Comparison of ENCODE assay signal across 13 cellular contexts in genomic region chr16:53775106-53775820, GRCh38.
DNase-seq lines count a peak whose midpoint lies in the region; ATAC-seq, FAIRE-seq and TF ChIP-seq lines count a peak whose summit lies in the region.
"Had no signal": no experiment of that assay in that cellular context is flagged by ENCODE, and none has a peak within 500 bp of the region (broad histone marks: within the 10 kb centered on the region; RNA-seq: fewer than 3 reads in every experiment).

No MANE protein-coding gene starts in this region.

- no peaks in the 10 kb centered on the region for H3K27me3 ChIP-seq in PC-9 (ENCODE audit: insufficient read depth, low read depth)
- no peaks in the 10 kb centered on the region for H3K27me3 ChIP-seq in naive thymus-derived CD4-positive, alpha-beta T cell (ENCODE audit: control insufficient read depth in 2 of 2, insufficient read depth in 2 of 2, low read length in 2 of 2)

- no peaks in the 10 kb centered on the region for H3K9me3 ChIP-seq in PC-9 (ENCODE audit: insufficient read depth, low read depth)
- H3K9me3 ChIP-seq in naive thymus-derived CD4-positive, alpha-beta T cell (ENCODE audit: control insufficient read depth in 2 of 3, low read length in 3 of 3) = no peaks in the 10 kb centered on the region

- intact Hi-C loops in PC-9 (cut with micrococcal nuclease; ENCODE audit: unreplicated experiment) = loop anchor here (2.0 to 10.0 kb wide), 2 partner anchors 252 to 1480 kb away; no protein-coding TSS in a partner anchor
- intact Hi-C loops in naive thymus-derived CD4-positive, alpha-beta T cell (cut with micrococcal nuclease) = loop anchor here in 1 of 2 donors (10.0 kb wide), 2 partner anchors 110 to 1150 kb away; no protein-coding TSS in a partner anchor

- no peaks in the 10 kb centered on the region for H3K9me3 Mint-ChIP-seq in progenitor cell of endocrine pancreas (ENCODE audit: low read depth)
- H3K9me3 Mint-ChIP-seq in naive thymus-derived CD4-positive, alpha-beta T cell = no peaks in the 10 kb centered on the region
- H3K9me3 Mint-ChIP-seq: activated naive CD8-positive, alpha-beta T cell treated with anti-CD3 and anti-CD28 coated beads for 36 hours; CD4-positive, alpha-beta memory T cell; stimulated activated naive CD8-positive, alpha-beta T cell treated with anti-CD3 and anti-CD28 coated beads, Interleukin-15, amount 100 ng/mL, for 72 hours had no signal

- no peaks in the 10 kb centered on the region for H3K27me3 Mint-ChIP-seq in progenitor cell of endocrine pancreas
- no peaks in the 10 kb centered on the region for H3K27me3 Mint-ChIP-seq in naive thymus-derived CD4-positive, alpha-beta T cell
- H3K27me3 Mint-ChIP-seq: activated naive CD8-positive, alpha-beta T cell treated with anti-CD3 and anti-CD28 coated beads for 36 hours; CD4-positive, alpha-beta memory T cell; stimulated activated naive CD8-positive, alpha-beta T cell treated with anti-CD3 and anti-CD28 coated beads, Interleukin-15, amount 100 ng/mL, for 72 hours had no signal

- H3K4me3 Mint-ChIP-seq in progenitor cell of endocrine pancreas (ENCODE audit: low read depth) = no peak overlapping the region
- H3K4me3 Mint-ChIP-seq in naive thymus-derived CD4-positive, alpha-beta T cell = peak overlapping the region in 1 of 10 donors; percentile 4
- H3K4me3 Mint-ChIP-seq: activated naive CD8-positive, alpha-beta T cell treated with anti-CD3 and anti-CD28 coated beads for 36 hours; CD4-positive, alpha-beta memory T cell; stimulated activated naive CD8-positive, alpha-beta T cell treated with anti-CD3 and anti-CD28 coated beads, Interleukin-15, amount 100 ng/mL, for 72 hours had no signal

- H3K79me2 ChIP-seq in PC-9 (ENCODE audit: low read depth) = peaks cover 52% of the 10 kb centered on the region

- peak; percentile 72 for FAIRE-seq in endometrium (lab: Jason Lieb, UNC)
- FAIRE-seq: colon, TTC549 had no signal

- no peak for ATAC-seq in GM21528 (IDR thresholded peaks at IDR 0.05; ENCODE audit: low FRiP score, unreplicated experiment)
- no peak for ATAC-seq in naive thymus-derived CD4-positive, alpha-beta T cell
- ATAC-seq: stimulated activated naive CD8-positive, alpha-beta T cell treated with anti-CD3 and anti-CD28 coated beads, Interleukin-15, amount 100 ng/mL, for 72 hours had no signal

- H3K27ac Mint-ChIP-seq in progenitor cell of endocrine pancreas = no peak overlapping the region
- no peak overlapping the region for H3K27ac Mint-ChIP-seq in naive thymus-derived CD4-positive, alpha-beta T cell
- H3K27ac Mint-ChIP-seq: activated naive CD8-positive, alpha-beta T cell treated with anti-CD3 and anti-CD28 coated beads for 36 hours; stimulated activated naive CD8-positive, alpha-beta T cell treated with anti-CD3 and anti-CD28 coated beads, Interleukin-15, amount 100 ng/mL, for 72 hours had no signal

- no peaks in the 10 kb centered on the region for H3K9me2 ChIP-seq in PC-9 (ENCODE audit: insufficient read depth)

- H2AFZ ChIP-seq in PC-9 = no peak overlapping the region

- TF ChIP-seq CTCF in PC-9 (conservative IDR thresholded peaks at IDR 0.05) = no peak
- TF ChIP-seq CTCF in progenitor cell of endocrine pancreas (IDR thresholded peaks at IDR 0.05; ENCODE audit: unreplicated experiment) = no peak

- H3F3A ChIP-seq in PC-9 (ENCODE audit: insufficient read depth, low read depth) = peaks cover 25% of the 10 kb centered on the region

- H4K20me1 ChIP-seq in PC-9 (ENCODE audit: insufficient read depth) = no peaks in the 10 kb centered on the region

- H3K4me1 ChIP-seq in PC-9 (replicated peaks; ENCODE audit: insufficient read depth) = peaks cover 75% of the 10 kb centered on the region
- H3K4me1 ChIP-seq in naive thymus-derived CD4-positive, alpha-beta T cell (ENCODE audit: control insufficient read depth in 2 of 2, insufficient read depth in 2 of 2, low read length in 2 of 2) = peaks cover 0 to 4% of the 10 kb centered on the region in 2 donors

- H3K4me2 ChIP-seq in PC-9 = peak overlapping the region; percentile 77

- H3K36me3 ChIP-seq in PC-9 (ENCODE audit: low read depth) = no peaks in the 10 kb centered on the region
- no peaks in the 10 kb centered on the region for H3K36me3 ChIP-seq in naive thymus-derived CD4-positive, alpha-beta T cell (ENCODE audit: control insufficient read depth in 2 of 3, insufficient read depth in 3 of 3, low read length in 3 of 3)

- no TSS peak for BruUV-seq in PC-9 (replicated peaks; lab: Mats Ljungman, UMichigan)

- POLR2A ChIA-PET in PC-9 (lab: Charles Lee; ENCODE audit: unreplicated experiment) = interaction anchor here (0.5 to 0.6 kb wide), 3 partner anchors 49 to 510 kb away, joined by 3 to 7 read pairs (median 3); no protein-coding TSS in a partner anchor
- POLR2A ChIA-PET in naive thymus-derived CD4-positive, alpha-beta T cell (lab: Charles Lee) = no interaction called here

- H3K4me3 ChIP-seq in PC-9 (peak overlapping the region; percentile 28; the same call in 1 of the 2 replicates), skin epidermis (no peak overlapping the region)
- H3K4me3 ChIP-seq in naive thymus-derived CD4-positive, alpha-beta T cell (ENCODE audit: low read length) = no peak overlapping the region

- DNase-seq in EL (peak; percentile 24), PC-9 (no peak), NCI-H2107 treated with DMSO at 0.1 percent for 48 hours (lab: John Stamatoyannopoulos, UW; ENCODE audit: unreplicated experiment) (no peak), progenitor cell of endocrine pancreas (ENCODE audit: low spot score, unreplicated experiment) (no peak)
- DNase-seq in naive thymus-derived CD4-positive, alpha-beta T cell = no peak
- DNase-seq: activated naive CD8-positive, alpha-beta T cell treated with anti-CD3 and anti-CD28 coated beads for 36 hours; CD4-positive, alpha-beta memory T cell; stimulated activated naive CD8-positive, alpha-beta T cell treated with anti-CD3 and anti-CD28 coated beads, Interleukin-15, amount 100 ng/mL, for 72 hours had no signal

- peak overlapping the region; percentile 80 for H3K27ac ChIP-seq in PC-9
- H3K27ac ChIP-seq in skin epidermis = peak overlapping the region in 15 of 21 experiments; percentile 7 to 78 (median 44)
- H3K27ac ChIP-seq in naive thymus-derived CD4-positive, alpha-beta T cell (ENCODE audit: low read depth, low read length) = no peak overlapping the region

- CTCF ChIA-PET in PC-9 (lab: Charles Lee) = interaction anchor here (0.6 to 1.6 kb wide), 2 partner anchors 117 to 180 kb away, joined by 3 to 6 read pairs; no protein-coding TSS in a partner anchor
- CTCF ChIA-PET in naive thymus-derived CD4-positive, alpha-beta T cell (lab: Charles Lee) = interaction anchor here (0.8 to 2.6 kb wide), 2 partner anchors 569 to 1690 kb away, joined by 3 to 7 read pairs; no protein-coding TSS in a partner anchor

- peaks cover 40% of the 10 kb centered on the region for H3K4me1 Mint-ChIP-seq in progenitor cell of endocrine pancreas (ENCODE audit: low read depth)
- H3K4me1 Mint-ChIP-seq in naive thymus-derived CD4-positive, alpha-beta T cell = peaks cover 15 to 42% (median 24%) of the 10 kb centered on the region in 7 donors

- H3K36me3 Mint-ChIP-seq in progenitor cell of endocrine pancreas (ENCODE audit: insufficient read depth) = no peaks in the 10 kb centered on the region
- H3K36me3 Mint-ChIP-seq in naive thymus-derived CD4-positive, alpha-beta T cell = no peaks in the 10 kb centered on the region
- H3K36me3 Mint-ChIP-seq: activated naive CD8-positive, alpha-beta T cell treated with anti-CD3 and anti-CD28 coated beads for 36 hours; CD4-positive, alpha-beta memory T cell had no signal
